ENCODE assay signal across 2 cellular contexts in genomic region chr2:37167636-37168182, GRCh38.
A peak's percentile ranks its signal among the peaks of the same experiment; 100 is the strongest.
TF ChIP-seq lines count a peak whose summit lies in the region.

No MANE protein-coding gene starts in this region.

TF ChIP-seq in endothelial cell of umbilical vein, 7 proteins besides CTCF, POLR2A, EP300 and RAD21:
- TF ChIP-seq GATA2 (IDR thresholded peaks at IDR 0.05; ENCODE audit: insufficient read depth, insufficient read length, low read depth, low read length), result no peak
- no peak for TF ChIP-seq JUN (IDR thresholded peaks at IDR 0.05; ENCODE audit: borderline replicate concordance, insufficient read depth, insufficient read length, low read depth)
- TF ChIP-seq EZH2 (IDR thresholded peaks at IDR 0.05; ENCODE audit: borderline replicate concordance, low read depth, low read length, severe bottlenecking), result no peak
- no peak for TF ChIP-seq FOS (IDR thresholded peaks at IDR 0.05; ENCODE audit: borderline replicate concordance, insufficient read depth, low read length)
- TF ChIP-seq MAX (IDR thresholded peaks at IDR 0.05; ENCODE audit: insufficient read depth, insufficient read length), result no peak
- no peak for TF ChIP-seq POLR2AphosphoS5 (IDR thresholded peaks at IDR 0.05; ENCODE audit: insufficient read depth, low read depth, low read length)
- TF ChIP-seq MYC (IDR thresholded peaks at IDR 0.05; ENCODE audit: low read depth, low read length), result no peak

TF ChIP-seq in HepG2, 621 proteins besides CTCF, POLR2A, EP300 and RAD21:
- no peak for TF ChIP-seq ZNF205 (CRISPR knock-in tag; IDR thresholded peaks at IDR 0.05)
- peak; percentile 58; the same call in 1 of the 2 replicates for TF ChIP-seq ELF3 (CRISPR knock-in tag; IDR thresholded peaks at IDR 0.05)
- no peak for TF ChIP-seq KDM6A (CRISPR knock-in tag; IDR thresholded peaks at IDR 0.05; ENCODE audit: low read depth)
- no peak for TF ChIP-seq ZFX (CRISPR knock-in tag; IDR thresholded peaks at IDR 0.05; ENCODE audit: low read depth)
- no peak for TF ChIP-seq TIGD3 (CRISPR knock-in tag; IDR thresholded peaks at IDR 0.05; ENCODE audit: borderline replicate concordance)
